ENCODE assay signal across 10 cellular contexts in genomic region chr6:14729186-14729871, GRCh38.
DNase-seq lines count a peak whose midpoint lies in the region; ATAC-seq and TF ChIP-seq lines count a peak whose summit lies in the region.
"Had no signal": no experiment of that assay in that cellular context is flagged by ENCODE, and none has a peak within 500 bp of the region (broad histone marks: within the 10 kb centered on the region; RNA-seq: fewer than 3 reads in every experiment).

No MANE protein-coding gene starts in this region.

- H4K20me1 ChIP-seq in SK-N-SH (ENCODE audit: insufficient read depth): no peaks in the 10 kb centered on the region

- peaks cover 0 to 18% (median 1%) of the 10 kb centered on the region in 4 donors for H3K4me1 ChIP-seq in stomach
- no peaks in the 10 kb centered on the region for H3K4me1 ChIP-seq in SK-N-SH (ENCODE audit: control insufficient read depth in 1 of 2, insufficient read depth in 2 of 2, low read depth in 1 of 2, low read length in 1 of 2)

- 79 to 89% (median 81%) methylated on average over 12 of the region's 12 CpGs for WGBS in stomach, 5 donors
- 63% methylated on average over 12 of the region's 12 CpGs for WGBS in SK-N-SH (ENCODE audit: low lambda C conversion rate)

- H3K9me2 ChIP-seq in SK-N-SH: no peaks in the 10 kb centered on the region

- H3K79me2 ChIP-seq in SK-N-SH (ENCODE audit: insufficient read depth): no peaks in the 10 kb centered on the region

- H3K4me3 Mint-ChIP-seq in activated naive CD4-positive, alpha-beta T cell treated with anti-CD3 and anti-CD28 coated beads, Interleukin-2, amount 50 U/mL, for 24 hours: no peak overlapping the region
- H3K4me3 Mint-ChIP-seq in activated naive CD4-positive, alpha-beta T cell treated with anti-CD3 and anti-CD28 coated beads, Interleukin-2, amount 10 ng/mL, durations not matched to agents 7 days and 5 days: no peak overlapping the region
- H3K4me3 Mint-ChIP-seq in activated CD8-positive, alpha-beta T cell treated with anti-CD3 and anti-CD28 coated beads for 36 hours: peak overlapping the region; percentile 14

- H3K27ac ChIP-seq in stomach: peak overlapping the region in 3 of 5 donors; percentile 45 to 67 (median 57)
- no peak overlapping the region for H3K27ac ChIP-seq in SK-N-SH (ENCODE audit: low read depth in 2 of 2, low read length in 1 of 2)

- H3K27me3 Mint-ChIP-seq in activated naive CD4-positive, alpha-beta T cell treated with anti-CD3 and anti-CD28 coated beads, Interleukin-2, amount 50 U/mL, for 24 hours: no peaks in the 10 kb centered on the region
- H3K27me3 Mint-ChIP-seq in activated naive CD4-positive, alpha-beta T cell treated with anti-CD3 and anti-CD28 coated beads, Interleukin-2, amount 10 ng/mL, durations not matched to agents 7 days and 5 days: no peaks in the 10 kb centered on the region
- H3K27me3 Mint-ChIP-seq in activated CD8-positive, alpha-beta T cell treated with anti-CD3 and anti-CD28 coated beads for 36 hours: no peaks in the 10 kb centered on the region

- TF ChIP-seq POLR2A in stomach (IDR thresholded peaks at IDR 0.05): no peak

- H3K4me1 Mint-ChIP-seq in activated naive CD4-positive, alpha-beta T cell treated with anti-CD3 and anti-CD28 coated beads, Interleukin-2, amount 50 U/mL, for 24 hours: peaks cover 61% of the 10 kb centered on the region
- H3K4me1 Mint-ChIP-seq in activated naive CD4-positive, alpha-beta T cell treated with anti-CD3 and anti-CD28 coated beads, Interleukin-2, amount 10 ng/mL, durations not matched to agents 7 days and 5 days: peaks cover 52% of the 10 kb centered on the region
- H3K4me1 Mint-ChIP-seq in activated CD8-positive, alpha-beta T cell treated with anti-CD3 and anti-CD28 coated beads for 36 hours (ENCODE audit: low read depth): peaks cover 75% of the 10 kb centered on the region

- peaks cover 4% of the 10 kb centered on the region for H3F3A ChIP-seq in SK-N-SH (replicated peaks; ENCODE audit: insufficient read depth)

- DNase-seq in activated naive CD4-positive, alpha-beta T cell treated with anti-CD3 and anti-CD28 coated beads, Interleukin-2, amount 10 ng/mL, durations not matched to agents 7 days and 5 days: no peak
- peak; percentile 44 for DNase-seq in activated CD8-positive, alpha-beta T cell treated with anti-CD3 and anti-CD28 coated beads for 36 hours
- DNase-seq in stomach: no peak
- DNase-seq in SK-N-SH: no peak
- no peak for DNase-seq in inferior parietal cortex (ENCODE audit: extremely low spot score)
- DNase-seq: SHP77 had no signal

- intact Hi-C loops in activated CD8-positive, alpha-beta T cell treated with anti-CD3 and anti-CD28 coated beads for 36 hours (cut with micrococcal nuclease): no loop called here
- intact Hi-C loops in stomach (cut with DNase I; ENCODE audit: low total_unique reads): no loop called here

- no peak for TF ChIP-seq CTCF in activated CD8-positive, alpha-beta T cell treated with anti-CD3 and anti-CD28 coated beads for 36 hours (IDR thresholded peaks at IDR 0.05)
- TF ChIP-seq CTCF in stomach (IDR thresholded peaks at IDR 0.05): no peak
- TF ChIP-seq CTCF in SK-N-SH (IDR thresholded peaks at IDR 0.05): no peak

- no peaks in the 10 kb centered on the region for H3K9me3 Mint-ChIP-seq in activated naive CD4-positive, alpha-beta T cell treated with anti-CD3 and anti-CD28 coated beads, Interleukin-2, amount 50 U/mL, for 24 hours
- peaks cover 16% of the 10 kb centered on the region for H3K9me3 Mint-ChIP-seq in activated naive CD4-positive, alpha-beta T cell treated with anti-CD3 and anti-CD28 coated beads, Interleukin-2, amount 10 ng/mL, durations not matched to agents 7 days and 5 days
- peaks cover 3% of the 10 kb centered on the region for H3K9me3 Mint-ChIP-seq in activated CD8-positive, alpha-beta T cell treated with anti-CD3 and anti-CD28 coated beads for 36 hours

- peak; percentile 46 for ATAC-seq in HG03575 (IDR thresholded peaks at IDR 0.05; ENCODE audit: extremely low read depth, insufficient number of reproducible peaks, low FRiP score, unreplicated experiment)
- no peak for ATAC-seq in activated CD8-positive, alpha-beta T cell treated with anti-CD3 and anti-CD28 coated beads for 36 hours
- ATAC-seq in HG02981 (IDR thresholded peaks at IDR 0.05; ENCODE audit: unreplicated experiment): no peak
- ATAC-seq: left colon had no signal

- H3K36me3 Mint-ChIP-seq in activated naive CD4-positive, alpha-beta T cell treated with anti-CD3 and anti-CD28 coated beads, Interleukin-2, amount 50 U/mL, for 24 hours: no peaks in the 10 kb centered on the region
- peaks cover 6% of the 10 kb centered on the region for H3K36me3 Mint-ChIP-seq in activated naive CD4-positive, alpha-beta T cell treated with anti-CD3 and anti-CD28 coated beads, Interleukin-2, amount 10 ng/mL, durations not matched to agents 7 days and 5 days
- peaks cover 18% of the 10 kb centered on the region for H3K36me3 Mint-ChIP-seq in activated CD8-positive, alpha-beta T cell treated with anti-CD3 and anti-CD28 coated beads for 36 hours (ENCODE audit: low read depth)

- no peak for TF ChIP-seq EP300 in stomach (IDR thresholded peaks at IDR 0.05)
- TF ChIP-seq EP300 in SK-N-SH (IDR thresholded peaks at IDR 0.05; ENCODE audit: borderline replicate concordance in 1 of 2, low read depth in 1 of 2, low read length in 1 of 2): no peak

- CTCF ChIA-PET in activated naive CD4-positive, alpha-beta T cell treated with anti-CD3 and anti-CD28 coated beads, Interleukin-2, amount 10 ng/mL, durations not matched to agents 7 days and 5 days (lab: Charles Lee): no interaction called here
- CTCF ChIA-PET in activated CD8-positive, alpha-beta T cell treated with anti-CD3 and anti-CD28 coated beads for 36 hours (lab: Charles Lee): interaction anchor here (1.5 to 2.6 kb wide), 3 partner anchors 15 to 147 kb away, joined by 3 to 8 read pairs (median 4); no protein-coding TSS in a partner anchor
- CTCF ChIA-PET in SK-N-SH (lab: Yijun Ruan, JAX): interaction anchor here (0.7 to 1.0 kb wide), 3 partner anchors 19 to 659 kb away, joined by 3 read pairs; no protein-coding TSS in a partner anchor

- POLR2A ChIA-PET in activated CD8-positive, alpha-beta T cell treated with anti-CD3 and anti-CD28 coated beads for 36 hours (lab: Charles Lee): interaction anchor here (1.2 to 1.6 kb wide), 3 partner anchors 12 to 148 kb away, joined by 3 to 6 read pairs (median 5); no protein-coding TSS in a partner anchor
- POLR2A ChIA-PET in SK-N-SH (lab: Yijun Ruan, JAX): no interaction called here

- H3K4me3 ChIP-seq in stomach (no peak overlapping the region), SK-N-SH (ENCODE audit: low read depth in 2 of 2, low read length in 1 of 2) (no peak overlapping the region)

- H3K9ac ChIP-seq in SK-N-SH: no peak overlapping the region

- H3K27me3 ChIP-seq in stomach: no peaks in the 10 kb centered on the region
- no peaks in the 10 kb centered on the region for H3K27me3 ChIP-seq in SK-N-SH (ENCODE audit: insufficient read depth)

- peak overlapping the region; percentile 82 for H3K27ac Mint-ChIP-seq in activated naive CD4-positive, alpha-beta T cell treated with anti-CD3 and anti-CD28 coated beads, Interleukin-2, amount 50 U/mL, for 24 hours
- no peak overlapping the region for H3K27ac Mint-ChIP-seq in activated naive CD4-positive, alpha-beta T cell treated with anti-CD3 and anti-CD28 coated beads, Interleukin-2, amount 10 ng/mL, durations not matched to agents 7 days and 5 days
- H3K27ac Mint-ChIP-seq in activated CD8-positive, alpha-beta T cell treated with anti-CD3 and anti-CD28 coated beads for 36 hours: peak overlapping the region; percentile 93

- no peak overlapping the region for H2AFZ ChIP-seq in SK-N-SH (ENCODE audit: low read depth)

- H3K36me3 ChIP-seq in stomach (no peaks in the 10 kb centered on the region), SK-N-SH (replicated peaks in 1 of 2; ENCODE audit: control insufficient read depth in 1 of 2, insufficient read depth in 2 of 2, low read length in 1 of 2) (no peaks in the 10 kb centered on the region)

- no peak for TF ChIP-seq RAD21 in SK-N-SH (IDR thresholded peaks at IDR 0.05; ENCODE audit: low read length)

- H3K4me2 ChIP-seq in SK-N-SH: no peak overlapping the region

- H3K9me3 ChIP-seq in stomach (no peaks in the 10 kb centered on the region), SK-N-SH (no peaks in the 10 kb centered on the region)

TF ChIP-seq in SK-N-SH, 30 proteins besides CTCF, POLR2A, EP300 and RAD21 (continues in another document):
- TF ChIP-seq TCF12 (IDR thresholded peaks at IDR 0.05) (no peak), USF2 (IDR thresholded peaks at IDR 0.05; ENCODE audit: borderline replicate concordance, low read depth, low read length) (no peak), NRF1 (IDR thresholded peaks at IDR 0.05; ENCODE audit: low read depth, low read length) (no peak), SMC3 (IDR thresholded peaks at IDR 0.05; ENCODE audit: low read depth, low read length) (no peak), NFIC (IDR thresholded peaks at IDR 0.05; ENCODE audit: borderline replicate concordance) (no peak), FOXJ3 (CRISPR knock-in tag; IDR thresholded peaks at IDR 0.05) (no peak), GATA2 (CRISPR knock-in tag; IDR thresholded peaks at IDR 0.05) (no peak), TEAD4 (IDR thresholded peaks at IDR 0.05; ENCODE audit: borderline replicate concordance, insufficient read depth) (no peak), MXI1 (IDR thresholded peaks at IDR 0.05; ENCODE audit: low read depth, low read length) (no peak), IRF3 (IDR thresholded peaks at IDR 0.05; ENCODE audit: low read depth, low read length) (no peak), MAX (IDR thresholded peaks at IDR 0.05; ENCODE audit: low read depth) (no peak), RCOR1 (IDR thresholded peaks at IDR 0.05; ENCODE audit: low read length) (no peak)

Comparison
In these comparisons a context has a peak if more than half of its experiments do, and no peak if none do; other contexts are left out.
1. H3K27ac ChIP-seq: peak in stomach (3 of 5); none in SK-N-SH (0 of 2).